In genomic region chr5:166270712-166271111, GRCh38 we compare ENCODE assay signal across 24 cellular contexts.
"Had no signal": no experiment of that assay in that cellular context is flagged by ENCODE, and none has a peak within 500 bp of the region (broad histone marks: within the 10 kb centered on the region; RNA-seq: fewer than 3 reads in every experiment).

No MANE protein-coding gene starts in this region.

- H3K27ac ChIP-seq: colonic mucosa, coronary artery, dorsolateral prefrontal cortex, epithelial cell of prostate, esophagus muscularis mucosa, esophagus squamous epithelium, foreskin keratinocyte, gastrocnemius medialis, gastroesophageal sphincter, heart left ventricle, heart right ventricle had no signal

- H3K27me3 ChIP-seq: colonic mucosa, dorsolateral prefrontal cortex, esophagus muscularis mucosa, esophagus squamous epithelium, foreskin keratinocyte, gastrocnemius medialis, gastroesophageal sphincter, heart left ventricle, heart right ventricle had no signal

- H3K9me3 ChIP-seq: colonic mucosa, esophagus muscularis mucosa, esophagus squamous epithelium, gastrocnemius medialis, gastroesophageal sphincter, heart right ventricle had no signal

- DNase-seq: colonic mucosa; cortex of kidney; dermis blood vessel endothelial cell; dorsolateral prefrontal cortex; effector CD4-positive, alpha-beta T cell; effector CD8-positive, alpha-beta T cell; effector memory CD4-positive, alpha-beta T cell; effector memory CD8-positive, alpha-beta T cell; endodermal cell; erythroblast; esophagus squamous epithelium; foreskin fibroblast; foreskin keratinocyte; foreskin melanocyte; gastrocnemius medialis; glutamatergic neuron; head of caudate nucleus; heart left ventricle; heart right ventricle had no signal

- H3K36me3 ChIP-seq: colonic mucosa, esophagus muscularis mucosa, esophagus squamous epithelium, gastrocnemius medialis, gastroesophageal sphincter, heart left ventricle, heart right ventricle had no signal

- H3K4me3 ChIP-seq: colonic mucosa, coronary artery, dorsolateral prefrontal cortex, esophagus muscularis mucosa, esophagus squamous epithelium, gastrocnemius medialis, gastroesophageal sphincter, heart left ventricle, heart right ventricle had no signal

- H3K4me1 ChIP-seq: colonic mucosa, esophagus muscularis mucosa, esophagus squamous epithelium, foreskin keratinocyte, gastrocnemius medialis, gastroesophageal sphincter, heart left ventricle, heart right ventricle had no signal

- ATAC-seq: effector memory CD8-positive, alpha-beta T cell; esophagus mucosa; foreskin keratinocyte; gastrocnemius medialis; gastroesophageal sphincter; heart left ventricle; heart right ventricle had no signal
